32 cellular contexts compared by ENCODE assay signal in the genomic region with DNA sequence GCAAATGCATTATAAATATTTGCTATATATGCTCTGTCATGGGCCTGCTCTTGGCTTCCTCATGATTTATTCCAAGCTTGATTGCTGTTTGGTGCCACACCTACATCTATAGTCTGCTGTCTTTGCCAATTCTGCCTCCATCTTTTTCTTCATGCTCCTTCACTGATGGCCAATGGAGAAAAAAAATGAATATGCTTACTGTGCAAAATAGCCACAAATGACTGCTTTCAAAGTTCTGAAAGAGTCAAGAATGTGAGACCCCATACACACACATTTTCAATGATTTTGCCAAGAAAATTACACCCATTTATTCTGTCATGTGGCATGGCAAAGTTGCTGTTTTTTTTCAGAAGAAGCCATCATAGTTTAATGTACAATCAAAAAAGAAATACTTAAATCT.
"Had no signal": no experiment of that assay in that cellular context is flagged by ENCODE, and none has a peak within 500 bp of the region (broad histone marks: within the 10 kb centered on the region; RNA-seq: fewer than 3 reads in every experiment).

No MANE protein-coding gene starts in this region.

- H3K27me3 ChIP-seq: adrenal gland, cardiac muscle cell had no signal

- H3K4me1 ChIP-seq: adrenal gland had no signal

- FAIRE-seq: bronchial epithelial cell, TTC549 had no signal

- ATAC-seq: activated CD8-positive, alpha-beta T cell treated with anti-CD3 and anti-CD28 coated beads for 36 hours; activated naive CD4-positive, alpha-beta T cell treated with anti-CD3 and anti-CD28 coated beads, Interleukin-2, amount 50 U/mL, for 72 hours; activated T-cell treated with anti-CD3 and anti-CD28 coated beads, Interleukin-2, amount 50 U/mL, for 4 hours; activated T-cell treated with anti-CD3 and anti-CD28 coated beads, Interleukin-2, amount 50 U/mL, for 72 hours; activated T-helper 17 cell treated with anti-CD3 and anti-CD28 coated beads, Interleukin-2, amount 50 U/mL, for 72 hours; T-helper 17 cell had no signal

- H3K4me3 ChIP-seq: adrenal gland, cardiac muscle cell had no signal

- H3K9me3 ChIP-seq: adrenal gland had no signal

- H3K36me3 ChIP-seq: adrenal gland, cardiac muscle cell had no signal

- DNase-seq: activated B cell treated with CpG ODN at 0.5 μM for 24 hours; activated CD4-positive, alpha-beta memory T cell treated with anti-CD3 and anti-CD28 coated beads for 36 hours; activated CD4-positive, alpha-beta T cell treated with anti-CD3 and anti-CD28 coated beads for 4 hours; activated CD4-positive, alpha-beta T cell treated with anti-CD3 and anti-CD28 coated beads, Interleukin-2, amount 10 ng/mL, durations not matched to agents 24 days and 14 days; activated CD4-positive, alpha-beta T cell treated with anti-CD3 and anti-CD28 coated beads, Interleukin-2, amount 50 U/mL, for 1 hour; activated CD4-positive, alpha-beta T cell treated with anti-CD3 and anti-CD28 coated beads, Interleukin-2, amount 50 U/mL, for 4 hours; activated CD4-positive, CD25-positive, alpha-beta regulatory T cell treated with anti-CD3 and anti-CD28 coated beads, Interleukin-2, amount 50 U/mL, for 72 hours; activated CD8-positive, alpha-beta memory T cell treated with anti-CD3 and anti-CD28 coated beads, Interleukin-2, amount 50 U/mL, for 4 hours; activated CD8-positive, alpha-beta T cell treated with anti-CD3 and anti-CD28 coated beads for 36 hours; activated effector memory CD4-positive, alpha-beta T cell treated with anti-CD3 and anti-CD28 coated beads, Interleukin-2, amount 50 U/mL, for 16 hours; activated gamma-delta T cell treated with Interleukin-2 at 50 U/mL for 16 hours; activated naive CD4-positive, alpha-beta T cell; activated naive CD4-positive, alpha-beta T cell treated with anti-CD3 and anti-CD28 coated beads for 36 hours; activated naive CD4-positive, alpha-beta T cell treated with anti-CD3 and anti-CD28 coated beads, Interleukin-2, amount 50 U/mL, for 16 hours; activated naive CD8-positive, alpha-beta T cell treated with anti-CD3 and anti-CD28 coated beads for 36 hours; activated T-cell treated with anti-CD3 and anti-CD28 coated beads for 4 hours; activated T-cell treated with anti-CD3 and anti-CD28 coated beads, Interleukin-2, amount 50 U/mL, for 1 hour; activated T-cell treated with anti-CD3 and anti-CD28 coated beads, Interleukin-2, amount 50 U/mL, for 4 hours; activated T-cell treated with anti-CD3 and anti-CD28 coated beads, Interleukin-2, amount 50 U/mL, for 72 hours; adrenal gland; amniotic stem cell; aorta; caudate nucleus; cerebellar nuclear complex; T-helper 17 cell; T1000 had no signal

- H3K27ac ChIP-seq: adrenal gland, cardiac muscle cell, VCaP had no signal
